In the genomic region with DNA sequence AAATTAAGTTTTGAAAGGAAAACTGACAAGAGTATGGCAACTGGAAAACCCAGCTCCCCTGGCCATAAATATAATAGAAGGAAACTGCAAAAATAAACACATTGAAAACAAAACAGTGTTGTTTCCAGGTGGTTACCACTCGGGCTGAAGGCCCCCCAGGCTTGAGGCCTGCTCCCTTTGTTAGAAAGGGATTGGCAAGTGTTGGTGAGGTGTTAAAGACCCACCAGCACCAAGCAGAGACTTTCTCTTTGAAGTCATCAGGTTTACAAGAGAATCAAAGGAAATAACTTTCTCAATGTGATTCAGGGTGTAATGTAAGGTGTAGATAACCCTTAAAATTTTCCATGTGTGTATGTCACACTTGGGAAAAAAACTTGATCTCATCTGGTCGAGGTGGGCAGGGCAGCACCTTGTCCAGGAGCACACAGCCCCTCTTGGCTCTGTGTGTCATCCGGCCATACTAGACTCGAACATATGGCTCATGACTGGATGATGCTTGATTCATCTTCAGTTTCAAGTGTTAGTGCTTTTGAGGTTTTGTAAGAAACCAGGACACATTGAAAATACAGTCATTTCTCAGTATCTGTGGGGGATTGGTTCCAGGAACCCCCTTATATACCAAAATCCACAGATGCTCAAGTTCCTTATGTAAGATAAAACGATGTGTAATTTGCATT, we compare ENCODE assay signal across 8 cellular contexts. TPM values are rescaled to one million over a fixed set of nuclear protein-coding genes. Genes with fewer than 3 reads are reported as not detected.
DNase-seq lines count a peak whose midpoint lies in the region; ATAC-seq and TF ChIP-seq lines count a peak whose summit lies in the region.

No MANE protein-coding gene starts in this region.

- DNase-seq in activated CD8-positive, alpha-beta memory T cell treated with anti-CD3 and anti-CD28 coated beads for 24 hours, result peak; percentile 76
- no peak for DNase-seq in activated CD8-positive, alpha-beta memory T cell treated with anti-CD3 and anti-CD28 coated beads, Interleukin-2, amount 50 U/mL, for 4 hours
- no peak for DNase-seq in activated T-helper 2 cell treated with anti-CD3 and anti-CD28 coated beads, Interferon-gamma antibody, Interleukin-2, Interleukin-4, amounts not matched to agents 10 μg/mL and 5 μg/mL and 100 μg/mL, durations not matched to agents 14 hours and 24 hours and 36 hours (ENCODE audit: low spot score)
- DNase-seq in lung (ENCODE audit: low spot score) (no peak), transverse colon (no peak), NCI-H1930 (lab: John Stamatoyannopoulos, UW) (no peak), SK-N-DZ (ENCODE audit: low spot score) (no peak)
- DNase-seq in stimulated activated naive CD4-positive, alpha-beta T cell treated with Interleukin-2 at 50 U/mL for 16 hours (lab: John Stamatoyannopoulos, UW), result no peak

- H3K4me1 Mint-ChIP-seq in activated T-helper 2 cell treated with anti-CD3 and anti-CD28 coated beads, Interferon-gamma antibody, Interleukin-2, Interleukin-4, amounts not matched to agents 10 μg/mL and 5 μg/mL and 100 μg/mL, durations not matched to agents 14 hours and 24 hours and 36 hours (ENCODE audit: low read depth), result peaks cover 70% of the 10 kb centered on the region

- no peaks in the 10 kb centered on the region for H3K27me3 Mint-ChIP-seq in activated T-helper 2 cell treated with anti-CD3 and anti-CD28 coated beads, Interferon-gamma antibody, Interleukin-2, Interleukin-4, amounts not matched to agents 10 μg/mL and 5 μg/mL and 100 μg/mL, durations not matched to agents 14 hours and 24 hours and 36 hours (ENCODE audit: low read depth)

- no peak for TF ChIP-seq POLR2A in transverse colon (IDR thresholded peaks at IDR 0.05)

- H3K27ac ChIP-seq in lung (ENCODE audit: low read depth in 1 of 2, low read length in 1 of 2) (peak overlapping the region; percentile 76 to 99), transverse colon (peak overlapping the region; percentile 99 to 100 (median 99))

- no peaks in the 10 kb centered on the region for H3K9me3 Mint-ChIP-seq in activated T-helper 2 cell treated with anti-CD3 and anti-CD28 coated beads, Interferon-gamma antibody, Interleukin-2, Interleukin-4, amounts not matched to agents 10 μg/mL and 5 μg/mL and 100 μg/mL, durations not matched to agents 14 hours and 24 hours and 36 hours

- H3K4me1 ChIP-seq in lung (ENCODE audit: control insufficient read depth in 2 of 2, insufficient read depth in 2 of 2, low read length in 2 of 2) (peaks cover 36 to 52% of the 10 kb centered on the region in 2 donors), transverse colon (peaks cover 86 to 100% (median 99%) of the 10 kb centered on the region in 4 donors)

- 48 to 61% methylated on average over 5 of the region's 5 CpGs for WGBS in lung, 2 donors
- 21 to 43% methylated on average over 2 to 5 of the region's 5 CpGs for WGBS in transverse colon (ENCODE audit: low coverage in 1 of 2), 2 donors

- no peak for TF ChIP-seq CTCF in lung (IDR thresholded peaks at IDR 0.05; ENCODE audit: control extremely low read depth, extremely low read depth)
- TF ChIP-seq CTCF in transverse colon (IDR thresholded peaks at IDR 0.05), result no peak

- H3K36me3 Mint-ChIP-seq in activated T-helper 2 cell treated with anti-CD3 and anti-CD28 coated beads, Interferon-gamma antibody, Interleukin-2, Interleukin-4, amounts not matched to agents 10 μg/mL and 5 μg/mL and 100 μg/mL, durations not matched to agents 14 hours and 24 hours and 36 hours (ENCODE audit: low read depth), result peaks cover 55% of the 10 kb centered on the region

- peak overlapping the region; percentile 62 for H3K27ac Mint-ChIP-seq in activated T-helper 2 cell treated with anti-CD3 and anti-CD28 coated beads, Interferon-gamma antibody, Interleukin-2, Interleukin-4, amounts not matched to agents 10 μg/mL and 5 μg/mL and 100 μg/mL, durations not matched to agents 14 hours and 24 hours and 36 hours

- in situ Hi-C loops in transverse colon (cut with MboI; ENCODE audit: low pct_ligation_motif_present in 1 of 4, low pct_unique_long_range_greater_than_20kb in 1 of 4, low sequenced_read_pairs in 3 of 4), result no loop called here

- H3K27me3 ChIP-seq in lung (ENCODE audit: control insufficient read depth, insufficient read depth), result no peaks in the 10 kb centered on the region
- H3K27me3 ChIP-seq in transverse colon, result no peaks in the 10 kb centered on the region

- ATAC-seq in lung (ENCODE audit: insufficient read depth, low FRiP score), result no peak

- H3K4me3 ChIP-seq in lung (no peak overlapping the region), transverse colon (no peak overlapping the region)

- H3K9me3 ChIP-seq in lung (ENCODE audit: control insufficient read depth in 2 of 2, insufficient read depth in 1 of 2, low read length in 1 of 2) (no peaks in the 10 kb centered on the region), transverse colon (no peaks in the 10 kb centered on the region)

- peaks cover 0 to 3% of the 10 kb centered on the region in 2 donors for H3K36me3 ChIP-seq in lung (ENCODE audit: control insufficient read depth in 2 of 2, insufficient read depth in 2 of 2, low read length in 2 of 2)
- no peaks in the 10 kb centered on the region for H3K36me3 ChIP-seq in transverse colon

- intact Hi-C loops in activated T-helper 2 cell treated with anti-CD3 and anti-CD28 coated beads, Interferon-gamma antibody, Interleukin-2, Interleukin-4, amounts not matched to agents 10 μg/mL and 5 μg/mL and 100 μg/mL, durations not matched to agents 14 hours and 24 hours and 36 hours (cut with micrococcal nuclease), result loop anchor here (1.0 to 2.0 kb wide), 4 partner anchors 8 to 36 kb away; partner anchors contain the start of genes ACTN4 and EIF3K
- intact Hi-C loops in transverse colon (cut with DNase I; ENCODE audit: low total_unique reads), result loop anchor here (10.0 kb wide), 1 partner anchor 180 kb away; the partner anchor contains the start of gene ECH1

- no peak for TF ChIP-seq EP300 in transverse colon (IDR thresholded peaks at IDR 0.05; ENCODE audit: low read depth)

- peak overlapping the region; percentile 43 for H3K4me3 Mint-ChIP-seq in activated T-helper 2 cell treated with anti-CD3 and anti-CD28 coated beads, Interferon-gamma antibody, Interleukin-2, Interleukin-4, amounts not matched to agents 10 μg/mL and 5 μg/mL and 100 μg/mL, durations not matched to agents 14 hours and 24 hours and 36 hours (ENCODE audit: low read depth)

RNA-seq across cellular contexts. Expression of gene ACTN4, which starts 7.8 kb away (rescaled TPM):
- total RNA-seq in activated T-helper 2 cell treated with anti-CD3 and anti-CD28 coated beads, Interferon-gamma antibody, Interleukin-2, Interleukin-4, amounts not matched to agents 10 μg/mL and 5 μg/mL and 100 μg/mL, durations not matched to agents 14 hours and 24 hours and 36 hours, result 329 and 334 TPM in 2 replicates
- total RNA-seq in lung (100 to 1,000 TPM; 339 to 552 TPM), transverse colon (1,000 to 10,000 TPM in 1 of 4 donors, 100 to 1,000 TPM in 3; 458 to 1,080 (median 723) TPM)
- polyA plus RNA-seq in lung, result 100 to 1,000 TPM; 229 to 394 TPM
- polyA plus RNA-seq in SK-N-DZ (2014; cell fraction: cytosol; rRNA removed), result 85.3 and 95.3 TPM in 2 replicates
- 124 and 196 TPM in 2 replicates for polyA plus RNA-seq in SK-N-DZ (2014; cell fraction: nucleus; rRNA removed)

RNA-seq across cellular contexts. Expression of gene EIF3K, which starts 36.3 kb away (rescaled TPM):
- total RNA-seq in activated T-helper 2 cell treated with anti-CD3 and anti-CD28 coated beads, Interferon-gamma antibody, Interleukin-2, Interleukin-4, amounts not matched to agents 10 μg/mL and 5 μg/mL and 100 μg/mL, durations not matched to agents 14 hours and 24 hours and 36 hours, result 285 and 287 TPM in 2 replicates
- 100 to 1,000 TPM; 142 to 243 TPM for total RNA-seq in lung
- 100 to 1,000 TPM; 266 to 344 TPM for polyA plus RNA-seq in lung
- 100 to 1,000 TPM; 267 to 660 (median 460) TPM for total RNA-seq in transverse colon
- polyA plus RNA-seq in SK-N-DZ (2014; cell fraction: cytosol; rRNA removed), result 411 and 544 TPM in 2 replicates
- 281 and 323 TPM in 2 replicates for polyA plus RNA-seq in SK-N-DZ (2014; cell fraction: nucleus; rRNA removed)

RNA-seq across cellular contexts. Expression of gene MAP4K1, which starts 37.5 kb away (rescaled TPM):
- 181 and 187 TPM in 2 replicates for total RNA-seq in activated T-helper 2 cell treated with anti-CD3 and anti-CD28 coated beads, Interferon-gamma antibody, Interleukin-2, Interleukin-4, amounts not matched to agents 10 μg/mL and 5 μg/mL and 100 μg/mL, durations not matched to agents 14 hours and 24 hours and 36 hours
- total RNA-seq in lung (1 to 10 TPM; 4.0 to 9.8 TPM), transverse colon (10 to 100 TPM in 2 of 4 donors, 1 to 10 TPM in 1, not detected in 1; 4.0 to 49.0 (median 11.1) TPM)
- 10 to 100 TPM in 1 of 2 donors, 1 to 10 TPM in 1; 7.0 to 13.1 TPM for polyA plus RNA-seq in lung
- polyA plus RNA-seq in SK-N-DZ (2014; cell fraction: cytosol; rRNA removed), result 6.8 and 22.6 TPM in 2 replicates
- 15.9 and 17.5 TPM in 2 replicates for polyA plus RNA-seq in SK-N-DZ (2014; cell fraction: nucleus; rRNA removed)
